In the genomic region with DNA sequence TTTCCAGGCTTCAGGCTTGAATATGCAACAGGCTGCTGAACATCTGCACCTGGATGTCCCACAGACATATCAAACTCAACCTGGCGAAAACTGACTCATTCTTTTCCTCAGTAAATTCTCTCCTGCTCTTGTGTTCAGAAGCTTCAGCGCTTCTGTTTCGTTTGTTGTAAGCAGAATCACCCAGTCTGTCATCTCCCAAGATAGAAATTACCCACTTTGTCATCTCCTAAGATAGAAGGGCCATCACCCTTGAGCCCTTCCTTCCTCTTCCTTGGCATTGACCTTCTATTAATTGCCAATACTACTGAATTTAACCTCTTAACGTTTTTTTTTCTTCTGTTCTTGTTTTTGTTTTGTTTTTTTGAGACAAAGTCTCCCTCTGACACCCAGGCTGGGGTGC, we compare ENCODE assay signal across 15 cellular contexts. TPM values are rescaled to one million over a fixed set of nuclear protein-coding genes. Genes with fewer than 3 reads are reported as not detected.
DNase-seq lines count a peak whose midpoint lies in the region; ATAC-seq and TF ChIP-seq lines count a peak whose summit lies in the region.
"Had no signal": no experiment of that assay in that cellular context is flagged by ENCODE, and none has a peak within 500 bp of the region (broad histone marks: within the 10 kb centered on the region; RNA-seq: fewer than 3 reads in every experiment).

No MANE protein-coding gene starts in this region.

- no peaks in the 10 kb centered on the region for H3K36me3 Mint-ChIP-seq in endodermal cell (ENCODE audit: low read depth)
- no peaks in the 10 kb centered on the region for H3K36me3 Mint-ChIP-seq in T-cell
- H3K36me3 Mint-ChIP-seq: CD4-positive, alpha-beta memory T cell had no signal

- H3K27ac Mint-ChIP-seq in endodermal cell (no peak overlapping the region), T-cell (no peak overlapping the region)
- H3K27ac Mint-ChIP-seq: B cell; CD4-positive, alpha-beta memory T cell had no signal

- POLR2A ChIA-PET in HEK293 (lab: Yijun Ruan, JAX): no interaction called here
- POLR2A ChIA-PET in T-cell (lab: Charles Lee): no interaction called here

- H3K9ac ChIP-seq in endodermal cell (ENCODE audit: extremely low read depth, low read length, poor library complexity, severe bottlenecking) (no peak overlapping the region), skeletal muscle tissue (ENCODE audit: low read depth in 1 of 3, low read length in 3 of 3) (no peak overlapping the region)

- H3K9me3 ChIP-seq in HEK293 (ENCODE audit: control insufficient read depth, insufficient read depth, low read depth, low read length): no peaks in the 10 kb centered on the region
- H3K9me3 ChIP-seq in endodermal cell (ENCODE audit: control insufficient read depth, low read length): no peaks in the 10 kb centered on the region
- no peaks in the 10 kb centered on the region for H3K9me3 ChIP-seq in skeletal muscle tissue (ENCODE audit: control insufficient read depth in 3 of 3, low read length in 3 of 3)

- H3K4me1 ChIP-seq in HEK293 (ENCODE audit: control insufficient read depth, insufficient read depth, low read length) (peaks cover 15% of the 10 kb centered on the region; the same call in 1 of the 2 replicates), endodermal cell (ENCODE audit: control insufficient read depth, insufficient read depth, low read length) (peaks cover 2% of the 10 kb centered on the region), skeletal muscle tissue (ENCODE audit: control insufficient read depth in 3 of 3, insufficient read depth in 3 of 3, low read length in 3 of 3) (peaks cover 14 to 22% (median 21%) of the 10 kb centered on the region in 3 donors)

- CTCF ChIA-PET in HEK293 (lab: Yijun Ruan, JAX) (interaction anchor here (1.0 kb wide), 1 partner anchor 26 kb away, joined by 4 read pairs; no protein-coding TSS in a partner anchor), T-cell (lab: Charles Lee) (no interaction called here)

- ATAC-seq in GM18909 (IDR thresholded peaks at IDR 0.05; ENCODE audit: poor library complexity, unreplicated experiment): no peak
- no peak for ATAC-seq in T-cell (replicated peaks in 1 of 4)
- no peak for ATAC-seq in HG03175 (IDR thresholded peaks at IDR 0.05; ENCODE audit: unreplicated experiment)
- ATAC-seq: HCT116 had no signal

- H3K27ac ChIP-seq in C4-2B: peak overlapping the region; percentile 41
- H3K27ac ChIP-seq in HEK293 (ENCODE audit: extremely low read depth, low read depth, low read length): no peak overlapping the region
- no peak overlapping the region for H3K27ac ChIP-seq in endodermal cell (ENCODE audit: low read depth, low read length)
- H3K27ac ChIP-seq in skeletal muscle tissue (ENCODE audit: low read depth, low read length): peak overlapping the region; percentile 52

- peaks cover 15% of the 10 kb centered on the region for H3K4me1 Mint-ChIP-seq in endodermal cell
- no peaks in the 10 kb centered on the region for H3K4me1 Mint-ChIP-seq in T-cell
- H3K4me1 Mint-ChIP-seq: B cell; CD4-positive, alpha-beta memory T cell had no signal

- H3K4me3 ChIP-seq in HEK293 (ENCODE audit: low read depth, low read length) (no peak overlapping the region), endodermal cell (ENCODE audit: low read length) (peak overlapping the region; percentile 26), skeletal muscle tissue (ENCODE audit: low read length in 3 of 3) (no peak overlapping the region)

- H3K27me3 ChIP-seq in endodermal cell (ENCODE audit: control insufficient read depth, insufficient read depth, low read length, poor library complexity, severe bottlenecking): no peaks in the 10 kb centered on the region
- H3K27me3 ChIP-seq in skeletal muscle tissue (ENCODE audit: control insufficient read depth in 3 of 3, insufficient read depth in 3 of 3, low read length in 3 of 3): no peaks in the 10 kb centered on the region

- H3K27me3 Mint-ChIP-seq in endodermal cell (ENCODE audit: insufficient read depth): no peaks in the 10 kb centered on the region
- H3K27me3 Mint-ChIP-seq in T-cell: peaks cover 5 to 15% of the 10 kb centered on the region in 2 donors

- TF ChIP-seq CTCF in C4-2B (conservative IDR thresholded peaks at IDR 0.05): no peak
- no peak for TF ChIP-seq CTCF in HEK293 (tag by site-specific recombination; IDR thresholded peaks at IDR 0.05)
- TF ChIP-seq CTCF in endodermal cell (conservative IDR thresholded peaks at IDR 0.05): no peak

- H3K9me3 Mint-ChIP-seq in endodermal cell (peaks cover 2% of the 10 kb centered on the region), T-cell (peaks cover 0 to 4% (median 0%) of the 10 kb centered on the region in 3 donors)
- H3K9me3 Mint-ChIP-seq: CD4-positive, alpha-beta memory T cell had no signal

- DNase-seq in endodermal cell (no peak), T-cell (no peak)
- DNase-seq: C1 segment of cervical spinal cord; CD4-positive, alpha-beta memory T cell; COR-L47; DMS153; DMS79 treated with DMSO at 0.1 percent for 48 hours; EL had no signal

- 58 to 67% methylated on average over 3 to 4 of the region's 4 CpGs for WGBS in endodermal cell (ENCODE audit: insufficient coverage in 1 of 2, insufficient read length in 1 of 2), 2 experiments

- H3K36me3 ChIP-seq in HEK293 (ENCODE audit: control insufficient read depth in 2 of 2, insufficient read depth in 1 of 2, low read length in 2 of 2) (no peaks in the 10 kb centered on the region), endodermal cell (ENCODE audit: control insufficient read depth, insufficient read depth, low read length) (no peaks in the 10 kb centered on the region), skeletal muscle tissue (ENCODE audit: control insufficient read depth in 3 of 3, insufficient read depth in 3 of 3, low read length in 3 of 3) (peaks cover 0 to 14% (median 9%) of the 10 kb centered on the region in 3 donors)

- no peak overlapping the region for H3K4me3 Mint-ChIP-seq in endodermal cell
- no peak overlapping the region for H3K4me3 Mint-ChIP-seq in T-cell
- H3K4me3 Mint-ChIP-seq: B cell; CD4-positive, alpha-beta memory T cell had no signal

TF ChIP-seq in HEK293, 187 proteins besides CTCF, POLR2A, EP300 and RAD21:
- TF ChIP-seq ZNF146 (tag by site-specific recombination; IDR thresholded peaks at IDR 0.05) (no peak), EGR2 (tag by site-specific recombination; IDR thresholded peaks at IDR 0.05; ENCODE audit: low read depth) (no peak), ZNF2 (tag by site-specific recombination; IDR thresholded peaks at IDR 0.05) (no peak), SCRT2 (tag by site-specific recombination; IDR thresholded peaks at IDR 0.05) (peak; percentile 36; the same call in 1 of the 2 replicates)

RNA-seq across cellular contexts. Expression of gene CPED1, which starts 59.7 kb away (rescaled TPM):
- total RNA-seq in endodermal cell (1 to 10 TPM in 1 of 2 donors, not detected in 1; 1.1 TPM), skeletal muscle tissue (14.6 TPM), T-cell (1 to 10 TPM in 1 of 5 donors, under 1 TPM in 2, not detected in 2; 0.73 to 1.4 (median 0.96) TPM)
- polyA plus RNA-seq in endodermal cell (2013, experiment 1 of 2): 2.9 TPM
- 2.9 TPM for polyA plus RNA-seq in endodermal cell (2013, experiment 2 of 2)
- polyA plus RNA-seq: CD4-positive, alpha-beta memory T cell had no signal

Comparison
In these comparisons a context has a peak if more than half of its experiments do, and no peak if none do; other contexts are left out.
1. H3K27ac ChIP-seq: peak in C4-2B (single experiment) and skeletal muscle tissue (single experiment); none in HEK293 (single experiment) and endodermal cell (single experiment).